22 cellular contexts compared by ENCODE assay signal in genomic region chr13:89239361-89240127, GRCh38.
"Had no signal": no experiment of that assay in that cellular context is flagged by ENCODE, and none has a peak within 500 bp of the region (broad histone marks: within the 10 kb centered on the region; RNA-seq: fewer than 3 reads in every experiment).

No MANE protein-coding gene starts in this region.

- ATAC-seq: activated CD8-positive, alpha-beta memory T cell treated with anti-CD3 and anti-CD28 coated beads, Interleukin-2, amount 10 ng/mL, durations not matched to agents 7 days and 5 days; activated CD8-positive, alpha-beta T cell treated with anti-CD3 and anti-CD28 coated beads for 36 hours; gastroesophageal sphincter; left ventricle myocardium superior; stimulated activated naive B cell treated with anti-CD40 and anti-IgM and Interleukin-4, amounts not matched to agents 10 μg/mL and 1 μg/mL and 100 μg/mL, for 72 hours had no signal

- FAIRE-seq: TTC549 had no signal

- H3K4me3 ChIP-seq: esophagus muscularis mucosa, gastroesophageal sphincter, ovary, prostate gland, testis had no signal

- DNase-seq: activated CD4-positive, alpha-beta T cell treated with anti-CD3 and anti-CD28 coated beads, Interleukin-2, amount 10 ng/mL, durations not matched to agents 7 days and 5 days; activated CD4-positive, CD25-positive, alpha-beta regulatory T cell treated with anti-CD3 and anti-CD28 coated beads, Interleukin-2, amount 50 U/mL, for 72 hours; activated CD8-positive, alpha-beta memory T cell treated with anti-CD3 and anti-CD28 coated beads, Interleukin-2, amount 10 ng/mL, durations not matched to agents 7 days and 5 days; activated CD8-positive, alpha-beta T cell treated with anti-CD3 and anti-CD28 coated beads for 36 hours; activated effector memory CD4-positive, alpha-beta T cell treated with anti-CD3 and anti-CD28 coated beads, Interleukin-2, amount 50 U/mL, for 16 hours; activated naive CD4-positive, alpha-beta T cell treated with anti-CD3 and anti-CD28 coated beads, Interleukin-2, amount 10 ng/mL, durations not matched to agents 7 days and 5 days; activated T-cell treated with anti-CD3 and anti-CD28 coated beads for 4 hours; dermis blood vessel endothelial cell; effector CD8-positive, alpha-beta T cell; head of caudate nucleus; hypothalamus; left ventricle myocardium superior; ovary; stimulated activated CD4-positive, alpha-beta T cell treated with anti-CD3 and anti-CD28 coated beads, Interleukin-2, amount 100 ng/mL, for 48 hours; stimulated activated CD8-positive, alpha-beta memory T cell treated with anti-CD3 and anti-CD28 coated beads, Interleukin-4, amount 100 ng/mL, for 48 hours; stimulated activated naive B cell treated with anti-CD40 and anti-IgM and Interleukin-4, amounts not matched to agents 10 μg/mL and 1 μg/mL and 100 μg/mL, for 72 hours; testis; WERI-Rb-1 had no signal
